Comparison of ENCODE assay signal across 16 cellular contexts in the genomic region with DNA sequence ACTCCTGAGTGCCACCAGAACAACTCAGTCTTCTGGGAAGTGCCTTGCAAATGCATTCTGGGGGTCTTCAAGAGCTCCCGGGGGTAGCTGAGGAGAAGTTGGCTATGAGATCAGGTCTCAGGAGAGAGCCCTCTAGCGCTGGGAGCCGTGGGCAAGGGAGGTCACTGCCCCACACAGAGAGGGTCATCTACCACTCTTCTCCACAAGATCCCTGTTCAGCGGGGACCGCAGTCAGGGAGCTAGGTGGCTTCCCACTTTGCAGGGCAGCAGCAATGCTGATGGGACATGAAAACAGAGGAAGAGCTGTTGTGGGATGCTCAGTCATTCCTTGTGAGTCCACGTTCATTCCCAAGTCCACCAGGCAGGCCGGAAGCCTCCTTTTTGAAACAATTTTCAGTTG.
"Had no signal": no experiment of that assay in that cellular context is flagged by ENCODE, and none has a peak within 500 bp of the region (broad histone marks: within the 10 kb centered on the region; RNA-seq: fewer than 3 reads in every experiment).

No MANE protein-coding gene starts in this region.

- H3K4me1 Mint-ChIP-seq: activated T-helper 17 cell treated with anti-CD3 and anti-CD28 coated beads, Interleukin-2, amount 50 U/mL, for 72 hours; stimulated activated memory B cell treated with anti-CD40 and anti-IgM and Interleukin-4, amounts not matched to agents 10 μg/mL and 1 μg/mL and 100 μg/mL, for 72 hours had no signal

- H3K36me3 ChIP-seq: gastroesophageal sphincter, lower lobe of right lung, neural progenitor cell, prostate gland, stomach, upper lobe of left lung had no signal

- H3K4me3 Mint-ChIP-seq: activated naive CD8-positive, alpha-beta T cell treated with anti-CD3 and anti-CD28 coated beads for 36 hours; activated T-helper 17 cell treated with anti-CD3 and anti-CD28 coated beads, Interleukin-2, amount 50 U/mL, for 72 hours; central memory CD8-positive, alpha-beta T cell; naive thymus-derived CD4-positive, alpha-beta T cell; neural progenitor cell; stimulated activated memory B cell treated with anti-CD40 and anti-IgM and Interleukin-4, amounts not matched to agents 10 μg/mL and 1 μg/mL and 100 μg/mL, for 72 hours had no signal

- H3K9me3 Mint-ChIP-seq: activated naive CD8-positive, alpha-beta T cell treated with anti-CD3 and anti-CD28 coated beads for 36 hours; activated T-helper 17 cell treated with anti-CD3 and anti-CD28 coated beads, Interleukin-2, amount 50 U/mL, for 72 hours; central memory CD8-positive, alpha-beta T cell had no signal

- DNase-seq: activated naive CD4-positive, alpha-beta T cell treated with Interleukin-2 at 50 U/mL for 16 hours; activated naive CD8-positive, alpha-beta T cell treated with anti-CD3 and anti-CD28 coated beads for 36 hours; lower lobe of right lung; naive thymus-derived CD4-positive, alpha-beta T cell; SIG-M5; SK-N-SH; stimulated activated CD4-positive, alpha-beta T cell treated with anti-CD3 and anti-CD28 coated beads, Interleukin-1b, Interleukin-23, amount 100 ng/mL, for 48 hours; stomach had no signal

- H3K27ac ChIP-seq: epithelial cell of prostate, gastroesophageal sphincter, lower lobe of right lung, neural progenitor cell, prostate gland, upper lobe of left lung had no signal

- H3K27me3 ChIP-seq: gastroesophageal sphincter, neural progenitor cell, stomach, upper lobe of left lung had no signal

- H3K4me3 ChIP-seq: gastroesophageal sphincter, lower lobe of right lung, neural progenitor cell, prostate gland, stomach, upper lobe of left lung had no signal

- H3K9me3 ChIP-seq: lower lobe of right lung, prostate gland, SK-N-SH had no signal

- H3K36me3 Mint-ChIP-seq: activated naive CD8-positive, alpha-beta T cell treated with anti-CD3 and anti-CD28 coated beads for 36 hours; neural progenitor cell; stimulated activated memory B cell treated with anti-CD40 and anti-IgM and Interleukin-4, amounts not matched to agents 10 μg/mL and 1 μg/mL and 100 μg/mL, for 72 hours had no signal

- H3K27ac Mint-ChIP-seq: activated naive CD8-positive, alpha-beta T cell treated with anti-CD3 and anti-CD28 coated beads for 36 hours; activated T-helper 17 cell treated with anti-CD3 and anti-CD28 coated beads, Interleukin-2, amount 50 U/mL, for 72 hours; neural progenitor cell; stimulated activated memory B cell treated with anti-CD40 and anti-IgM and Interleukin-4, amounts not matched to agents 10 μg/mL and 1 μg/mL and 100 μg/mL, for 72 hours had no signal

- H3K4me1 ChIP-seq: lower lobe of right lung, neural progenitor cell, prostate gland, upper lobe of left lung had no signal
